2 cellular contexts compared by ENCODE assay signal in genomic region chr4:105440890-105441289, GRCh38.
TF ChIP-seq lines count a peak whose summit lies in the region.

No MANE protein-coding gene starts in this region.

TF ChIP-seq in SK-N-SH, 30 proteins besides CTCF, POLR2A, EP300 and RAD21:
- TF ChIP-seq TEAD4 (IDR thresholded peaks at IDR 0.05; ENCODE audit: borderline replicate concordance, insufficient read depth) (no peak), JUND (IDR thresholded peaks at IDR 0.05) (no peak), NFIC (IDR thresholded peaks at IDR 0.05; ENCODE audit: borderline replicate concordance) (no peak), RFX5 (IDR thresholded peaks at IDR 0.05; ENCODE audit: low read length) (no peak), GATA2 (CRISPR knock-in tag; IDR thresholded peaks at IDR 0.05) (no peak), YY1 (IDR thresholded peaks at IDR 0.05; ENCODE audit: low read depth) (no peak), TAF1 (IDR thresholded peaks at IDR 0.05; ENCODE audit: borderline replicate concordance, low read depth, low read length) (no peak), USF1 (IDR thresholded peaks at IDR 0.05; ENCODE audit: borderline replicate concordance, low read depth) (no peak), POLR2AphosphoS5 (IDR thresholded peaks at IDR 0.05; ENCODE audit: low read depth, low read length) (no peak), USF2 (IDR thresholded peaks at IDR 0.05; ENCODE audit: borderline replicate concordance, low read depth, low read length) (no peak), GABPA (IDR thresholded peaks at IDR 0.05; ENCODE audit: low read depth) (no peak)
TF ChIP-seq in SK-N-SH: peak in this region for 0.

TF ChIP-seq in SK-N-SH treated with all-trans-retinoic acid at 6 μM for 48 hours, 23 proteins besides CTCF, POLR2A, EP300 and RAD21:
- TF ChIP-seq, protein P1, sequence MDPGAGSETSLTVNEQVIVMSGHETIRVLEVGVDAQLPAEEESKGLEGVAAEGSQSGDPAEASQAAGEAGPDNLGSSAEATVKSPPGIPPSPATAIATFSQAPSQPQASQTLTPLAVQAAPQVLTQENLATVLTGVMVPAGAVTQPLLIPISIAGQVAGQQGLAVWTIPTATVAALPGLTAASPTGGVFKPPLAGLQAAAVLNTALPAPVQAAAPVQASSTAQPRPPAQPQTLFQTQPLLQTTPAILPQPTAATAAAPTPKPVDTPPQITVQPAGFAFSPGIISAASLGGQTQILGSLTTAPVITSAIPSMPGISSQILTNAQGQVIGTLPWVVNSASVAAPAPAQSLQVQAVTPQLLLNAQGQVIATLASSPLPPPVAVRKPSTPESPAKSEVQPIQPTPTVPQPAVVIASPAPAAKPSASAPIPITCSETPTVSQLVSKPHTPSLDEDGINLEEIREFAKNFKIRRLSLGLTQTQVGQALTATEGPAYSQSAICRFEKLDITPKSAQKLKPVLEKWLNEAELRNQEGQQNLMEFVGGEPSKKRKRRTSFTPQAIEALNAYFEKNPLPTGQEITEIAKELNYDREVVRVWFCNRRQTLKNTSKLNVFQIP (CRISPR knock-in tag; IDR thresholded peaks at IDR 0.05; ENCODE audit: borderline replicate concordance, low read depth): no peak
- no peak for TF ChIP-seq TCF4 (CRISPR knock-in tag; IDR thresholded peaks at IDR 0.05; ENCODE audit: borderline replicate concordance)
- TF ChIP-seq RARB (CRISPR knock-in tag; IDR thresholded peaks at IDR 0.05): no peak
- TF ChIP-seq ZFP30 (CRISPR knock-in tag; IDR thresholded peaks at IDR 0.05): no peak
- TF ChIP-seq CSDC2 (CRISPR knock-in tag; IDR thresholded peaks at IDR 0.05): no peak
- TF ChIP-seq CREB5 (CRISPR knock-in tag; IDR thresholded peaks at IDR 0.05; ENCODE audit: low read depth): no peak
- TF ChIP-seq ZFP3 (CRISPR knock-in tag; IDR thresholded peaks at IDR 0.05): no peak
- no peak for TF ChIP-seq ISL1 (CRISPR knock-in tag; IDR thresholded peaks at IDR 0.05)
- no peak for TF ChIP-seq ARNTL (CRISPR knock-in tag; IDR thresholded peaks at IDR 0.05; ENCODE audit: borderline replicate concordance, low read depth)
- no peak for TF ChIP-seq ZC3H10 (CRISPR knock-in tag; IDR thresholded peaks at IDR 0.05)
- TF ChIP-seq, protein P2, sequence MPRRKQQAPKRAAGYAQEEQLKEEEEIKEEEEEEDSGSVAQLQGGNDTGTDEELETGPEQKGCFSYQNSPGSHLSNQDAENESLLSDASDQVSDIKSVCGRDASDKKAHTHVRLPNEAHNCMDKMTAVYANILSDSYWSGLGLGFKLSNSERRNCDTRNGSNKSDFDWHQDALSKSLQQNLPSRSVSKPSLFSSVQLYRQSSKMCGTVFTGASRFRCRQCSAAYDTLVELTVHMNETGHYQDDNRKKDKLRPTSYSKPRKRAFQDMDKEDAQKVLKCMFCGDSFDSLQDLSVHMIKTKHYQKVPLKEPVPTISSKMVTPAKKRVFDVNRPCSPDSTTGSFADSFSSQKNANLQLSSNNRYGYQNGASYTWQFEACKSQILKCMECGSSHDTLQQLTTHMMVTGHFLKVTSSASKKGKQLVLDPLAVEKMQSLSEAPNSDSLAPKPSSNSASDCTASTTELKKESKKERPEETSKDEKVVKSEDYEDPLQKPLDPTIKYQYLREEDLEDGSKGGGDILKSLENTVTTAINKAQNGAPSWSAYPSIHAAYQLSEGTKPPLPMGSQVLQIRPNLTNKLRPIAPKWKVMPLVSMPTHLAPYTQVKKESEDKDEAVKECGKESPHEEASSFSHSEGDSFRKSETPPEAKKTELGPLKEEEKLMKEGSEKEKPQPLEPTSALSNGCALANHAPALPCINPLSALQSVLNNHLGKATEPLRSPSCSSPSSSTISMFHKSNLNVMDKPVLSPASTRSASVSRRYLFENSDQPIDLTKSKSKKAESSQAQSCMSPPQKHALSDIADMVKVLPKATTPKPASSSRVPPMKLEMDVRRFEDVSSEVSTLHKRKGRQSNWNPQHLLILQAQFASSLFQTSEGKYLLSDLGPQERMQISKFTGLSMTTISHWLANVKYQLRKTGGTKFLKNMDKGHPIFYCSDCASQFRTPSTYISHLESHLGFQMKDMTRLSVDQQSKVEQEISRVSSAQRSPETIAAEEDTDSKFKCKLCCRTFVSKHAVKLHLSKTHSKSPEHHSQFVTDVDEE (CRISPR knock-in tag; IDR thresholded peaks at IDR 0.05): no peak
- TF ChIP-seq ZNF565 (CRISPR knock-in tag; conservative IDR thresholded peaks at IDR 0.05; ENCODE audit: low read depth): no peak
- no peak for TF ChIP-seq CSRNP3 (CRISPR knock-in tag; IDR thresholded peaks at IDR 0.05)
- TF ChIP-seq GLIS3 (CRISPR knock-in tag; IDR thresholded peaks at IDR 0.05): no peak
- TF ChIP-seq, protein P3, sequence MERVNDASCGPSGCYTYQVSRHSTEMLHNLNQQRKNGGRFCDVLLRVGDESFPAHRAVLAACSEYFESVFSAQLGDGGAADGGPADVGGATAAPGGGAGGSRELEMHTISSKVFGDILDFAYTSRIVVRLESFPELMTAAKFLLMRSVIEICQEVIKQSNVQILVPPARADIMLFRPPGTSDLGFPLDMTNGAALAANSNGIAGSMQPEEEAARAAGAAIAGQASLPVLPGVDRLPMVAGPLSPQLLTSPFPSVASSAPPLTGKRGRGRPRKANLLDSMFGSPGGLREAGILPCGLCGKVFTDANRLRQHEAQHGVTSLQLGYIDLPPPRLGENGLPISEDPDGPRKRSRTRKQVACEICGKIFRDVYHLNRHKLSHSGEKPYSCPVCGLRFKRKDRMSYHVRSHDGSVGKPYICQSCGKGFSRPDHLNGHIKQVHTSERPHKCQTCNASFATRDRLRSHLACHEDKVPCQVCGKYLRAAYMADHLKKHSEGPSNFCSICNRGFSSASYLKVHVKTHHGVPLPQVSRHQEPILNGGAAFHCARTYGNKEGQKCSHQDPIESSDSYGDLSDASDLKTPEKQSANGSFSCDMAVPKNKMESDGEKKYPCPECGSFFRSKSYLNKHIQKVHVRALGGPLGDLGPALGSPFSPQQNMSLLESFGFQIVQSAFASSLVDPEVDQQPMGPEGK (CRISPR knock-in tag; IDR thresholded peaks at IDR 0.05; ENCODE audit: borderline replicate concordance): no peak
- TF ChIP-seq SNAI2 (CRISPR knock-in tag; IDR thresholded peaks at IDR 0.05): no peak
- no peak for TF ChIP-seq TOX (CRISPR knock-in tag; IDR thresholded peaks at IDR 0.05; ENCODE audit: borderline replicate concordance)
- no peak for TF ChIP-seq OSR1 (CRISPR knock-in tag; IDR thresholded peaks at IDR 0.05)
